ENCODE assay signal across 15 cellular contexts in genomic region chr9:113502427-113503008, GRCh38. TPM values are rescaled to one million over a fixed set of nuclear protein-coding genes. Genes with fewer than 3 reads are reported as not detected.
DNase-seq lines count a peak whose midpoint lies in the region; FAIRE-seq and TF ChIP-seq lines count a peak whose summit lies in the region.
"Had no signal": no experiment of that assay in that cellular context is flagged by ENCODE, and none has a peak within 500 bp of the region (broad histone marks: within the 10 kb centered on the region; RNA-seq: fewer than 3 reads in every experiment).

No MANE protein-coding gene starts in this region.

- H3K9ac ChIP-seq in OCI-LY3 (ENCODE audit: low read length), result no peak overlapping the region
- H3K9ac ChIP-seq in stomach smooth muscle (ENCODE audit: low read length in 2 of 2), result peak overlapping the region in 1 of 2 donors; percentile 21
- H3K9ac ChIP-seq: BLaER1 had no signal

- H3K9me3 ChIP-seq in OCI-LY3 (ENCODE audit: insufficient read depth, low read length), result no peaks in the 10 kb centered on the region
- no peaks in the 10 kb centered on the region for H3K9me3 ChIP-seq in stomach smooth muscle (ENCODE audit: control insufficient read depth in 2 of 2, low read length in 2 of 2)
- H3K9me3 ChIP-seq: BLaER1, ovary had no signal

- FAIRE-seq in HTR-8/SVneo (lab: Jason Lieb, UNC), result no peak
- FAIRE-seq: RCC 7860 had no signal

- TF ChIP-seq CTCF in OCI-LY3 (IDR thresholded peaks at IDR 0.05; ENCODE audit: low read depth, low read length), result no peak
- TF ChIP-seq CTCF in dorsolateral prefrontal cortex (IDR thresholded peaks at IDR 0.05 in 54 of 56, conservative IDR thresholded peaks at IDR 0.05 in 2 of 56; ENCODE audit: low read depth in 1 of 56, partially characterized antibody in 56 of 56), result no peak

- H3K4me3 ChIP-seq in OCI-LY3 (ENCODE audit: low read length) (no peak overlapping the region), dorsolateral prefrontal cortex (peak overlapping the region in 48 of 59 donors; percentile 8 to 55 (median 35)), stomach smooth muscle (ENCODE audit: low read length in 2 of 2) (peak overlapping the region in 1 of 2 donors; percentile 40)
- H3K4me3 ChIP-seq: BLaER1, ovary had no signal

- no peaks in the 10 kb centered on the region for H3K36me3 ChIP-seq in OCI-LY3 (replicated peaks; ENCODE audit: low read depth, low read length)
- peaks cover 22 to 42% of the 10 kb centered on the region in 2 donors for H3K36me3 ChIP-seq in stomach smooth muscle (ENCODE audit: control insufficient read depth in 2 of 2, insufficient read depth in 2 of 2, low read length in 2 of 2)
- H3K36me3 ChIP-seq: BLaER1, ovary had no signal

- no peaks in the 10 kb centered on the region for H4K20me1 ChIP-seq in OCI-LY3 (ENCODE audit: insufficient read depth, low read length)
- H4K20me1 ChIP-seq: BLaER1 had no signal

- no peaks in the 10 kb centered on the region for H3K79me2 ChIP-seq in OCI-LY3 (ENCODE audit: low read length)

- DNase-seq in dorsolateral prefrontal cortex (no peak), lung microvascular endothelial cell (ENCODE audit: low read depth in 2 of 2) (peak; percentile 51 to 56), HTR-8/SVneo (ENCODE audit: insufficient read length, low spot score) (no peak), ACHN (no peak)
- no peak for DNase-seq in activated CD4-positive, alpha-beta memory T cell treated with anti-CD3 and anti-CD28 coated beads for 36 hours
- DNase-seq: activated CD4-positive, alpha-beta T cell treated with anti-CD3 and anti-CD28 coated beads, Interleukin-2, amount 10 ng/mL, durations not matched to agents 24 days and 14 days; DMS79 treated with DMSO at 0.1 percent for 48 hours; NCI-H1417; NCI-H526 treated with DMSO at 0.1 percent for 48 hours; ovary had no signal

- POLR2A ChIA-PET in activated CD4-positive, alpha-beta memory T cell treated with anti-CD3 and anti-CD28 coated beads for 36 hours (lab: Charles Lee), result no interaction called here

- H3K27ac Mint-ChIP-seq in activated CD4-positive, alpha-beta memory T cell treated with anti-CD3 and anti-CD28 coated beads for 36 hours, result no peak overlapping the region
- H3K27ac Mint-ChIP-seq: activated CD4-positive, alpha-beta T cell treated with anti-CD3 and anti-CD28 coated beads, Interleukin-2, amount 10 ng/mL, durations not matched to agents 24 days and 14 days; T-helper 1 cell treated with Interleukin-12 subunit alpha and Interleukin-12 subunit beta and Interleukin-4 antibody, amounts not matched to agents 30 μg/mL and 1 μg/mL, for 36 hours had no signal

- CTCF ChIA-PET in activated CD4-positive, alpha-beta memory T cell treated with anti-CD3 and anti-CD28 coated beads for 36 hours (lab: Charles Lee), result interaction anchor here (0.7 kb wide), 1 partner anchor 152 kb away, joined by 5 read pairs; no protein-coding TSS in a partner anchor

- H3K4me2 ChIP-seq in OCI-LY3 (ENCODE audit: low read length), result peak overlapping the region; percentile 28; the same call in 1 of the 2 replicates
- H3K4me2 ChIP-seq: BLaER1 had no signal

- no peaks in the 10 kb centered on the region for H3K9me3 Mint-ChIP-seq in activated CD4-positive, alpha-beta memory T cell treated with anti-CD3 and anti-CD28 coated beads for 36 hours
- H3K9me3 Mint-ChIP-seq: activated CD4-positive, alpha-beta T cell treated with anti-CD3 and anti-CD28 coated beads, Interleukin-2, amount 10 ng/mL, durations not matched to agents 24 days and 14 days; T-helper 1 cell treated with Interleukin-12 subunit alpha and Interleukin-12 subunit beta and Interleukin-4 antibody, amounts not matched to agents 30 μg/mL and 1 μg/mL, for 36 hours had no signal

- H2AFZ ChIP-seq in OCI-LY3 (ENCODE audit: low read depth, low read length), result no peak overlapping the region

- peaks cover 6% of the 10 kb centered on the region for H3K4me1 Mint-ChIP-seq in activated CD4-positive, alpha-beta memory T cell treated with anti-CD3 and anti-CD28 coated beads for 36 hours (ENCODE audit: low read depth)

- H3K4me1 ChIP-seq in OCI-LY3 (ENCODE audit: low read length) (peaks cover 12% of the 10 kb centered on the region), stomach smooth muscle (ENCODE audit: control insufficient read depth, insufficient read depth, low read length) (peaks cover 5% of the 10 kb centered on the region)
- H3K4me1 ChIP-seq: BLaER1 had no signal

- H3K4me3 Mint-ChIP-seq in activated CD4-positive, alpha-beta memory T cell treated with anti-CD3 and anti-CD28 coated beads for 36 hours, result no peak overlapping the region
- H3K4me3 Mint-ChIP-seq: activated CD4-positive, alpha-beta T cell treated with anti-CD3 and anti-CD28 coated beads, Interleukin-2, amount 10 ng/mL, durations not matched to agents 24 days and 14 days; T-helper 1 cell treated with Interleukin-12 subunit alpha and Interleukin-12 subunit beta and Interleukin-4 antibody, amounts not matched to agents 30 μg/mL and 1 μg/mL, for 36 hours had no signal

- H3K36me3 Mint-ChIP-seq in activated CD4-positive, alpha-beta memory T cell treated with anti-CD3 and anti-CD28 coated beads for 36 hours, result no peaks in the 10 kb centered on the region

- H3K27ac ChIP-seq in OCI-LY3 (ENCODE audit: low read length) (no peak overlapping the region), dorsolateral prefrontal cortex (peak overlapping the region in 40 of 59 donors; percentile 0 to 77 (median 58)), stomach smooth muscle (ENCODE audit: low read length) (peak overlapping the region; percentile 49)
- H3K27ac ChIP-seq: BLaER1, ovary had no signal

- no peaks in the 10 kb centered on the region for H3K27me3 ChIP-seq in OCI-LY3 (ENCODE audit: low read depth, low read length)
- peaks cover 0 to 2% (median 0%) of the 10 kb centered on the region in 45 donors for H3K27me3 ChIP-seq in dorsolateral prefrontal cortex
- H3K27me3 ChIP-seq in stomach smooth muscle (ENCODE audit: control insufficient read depth in 1 of 2, insufficient read depth in 2 of 2, low read length in 2 of 2), result no peaks in the 10 kb centered on the region
- H3K27me3 ChIP-seq: BLaER1, ovary had no signal

- in situ Hi-C loops in ACHN (cut with HindIII; ENCODE audit: low pct_ligation_motif_present, low pct_unique_long_range_greater_than_20kb, low sequenced_read_pairs), result no loop called here

- no peaks in the 10 kb centered on the region for H3K27me3 Mint-ChIP-seq in activated CD4-positive, alpha-beta memory T cell treated with anti-CD3 and anti-CD28 coated beads for 36 hours
- H3K27me3 Mint-ChIP-seq: activated CD4-positive, alpha-beta T cell treated with anti-CD3 and anti-CD28 coated beads, Interleukin-2, amount 10 ng/mL, durations not matched to agents 24 days and 14 days had no signal

- intact Hi-C loops in dorsolateral prefrontal cortex (cut with DNase I), result no loop called here
- intact Hi-C loops in activated CD4-positive, alpha-beta memory T cell treated with anti-CD3 and anti-CD28 coated beads for 36 hours (cut with micrococcal nuclease), result no loop called here

RNA-seq across cellular contexts. Expression of gene RGS3, which starts 39.0 kb away (rescaled TPM):
- total RNA-seq in dorsolateral prefrontal cortex (10 to 100 TPM; 20.4 to 80.4 (median 36.4) TPM), lung microvascular endothelial cell (126 and 198 TPM in 2 replicates)
- 10 to 100 TPM; 54.4 to 57.7 TPM for total RNA-seq in activated CD4-positive, alpha-beta memory T cell treated with anti-CD3 and anti-CD28 coated beads for 36 hours

Comparison
In these comparisons a context has a peak if more than half of its experiments do, and no peak if none do; other contexts are left out.
1. DNase-seq: peak in lung microvascular endothelial cell (2 of 2); none in dorsolateral prefrontal cortex (0 of 10), activated CD4-positive, alpha-beta memory T cell treated with anti-CD3 and anti-CD28 coated beads for 36 hours (single experiment), HTR-8/SVneo (single experiment) and ACHN (single experiment).